1 cellular context compared by ENCODE assay signal in the genomic region with DNA sequence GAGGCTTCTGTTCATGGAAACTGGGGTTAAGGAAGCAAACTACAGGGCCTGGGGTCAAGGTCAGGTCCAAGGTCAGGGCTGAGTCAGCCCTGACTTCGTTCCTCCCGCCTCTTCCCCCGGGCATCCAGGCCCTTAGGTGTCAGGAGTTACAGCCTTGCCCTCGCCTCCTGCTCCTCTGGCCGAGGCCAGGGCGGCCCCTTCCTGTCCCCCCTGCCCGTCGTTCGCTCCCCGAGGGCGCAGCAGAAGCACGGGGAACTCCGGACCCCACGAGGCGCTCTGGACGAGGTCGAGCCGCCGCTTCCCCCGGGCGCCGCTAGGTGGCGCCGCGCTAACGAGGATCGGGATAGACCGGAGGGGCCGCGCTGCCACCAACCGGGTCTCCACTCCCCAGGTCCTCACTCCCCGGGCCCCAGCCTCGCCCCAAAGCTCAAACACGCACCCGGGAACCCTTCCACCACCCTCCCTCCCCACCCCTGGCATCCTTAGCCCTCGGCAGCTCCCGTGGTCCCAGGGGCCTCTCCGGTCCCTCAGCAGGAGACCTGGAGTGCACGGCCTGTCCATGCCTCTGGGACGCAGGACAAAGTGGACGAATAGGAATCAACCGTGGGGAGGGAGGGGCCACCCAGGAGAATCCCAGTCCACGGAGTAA.
TF ChIP-seq lines count a peak whose summit lies in the region.

No MANE protein-coding gene starts in this region.

TF ChIP-seq in K562, 482 proteins besides CTCF, POLR2A, EP300 and RAD21 (continued from another document and continues in another):
- TF ChIP-seq, protein P1, sequence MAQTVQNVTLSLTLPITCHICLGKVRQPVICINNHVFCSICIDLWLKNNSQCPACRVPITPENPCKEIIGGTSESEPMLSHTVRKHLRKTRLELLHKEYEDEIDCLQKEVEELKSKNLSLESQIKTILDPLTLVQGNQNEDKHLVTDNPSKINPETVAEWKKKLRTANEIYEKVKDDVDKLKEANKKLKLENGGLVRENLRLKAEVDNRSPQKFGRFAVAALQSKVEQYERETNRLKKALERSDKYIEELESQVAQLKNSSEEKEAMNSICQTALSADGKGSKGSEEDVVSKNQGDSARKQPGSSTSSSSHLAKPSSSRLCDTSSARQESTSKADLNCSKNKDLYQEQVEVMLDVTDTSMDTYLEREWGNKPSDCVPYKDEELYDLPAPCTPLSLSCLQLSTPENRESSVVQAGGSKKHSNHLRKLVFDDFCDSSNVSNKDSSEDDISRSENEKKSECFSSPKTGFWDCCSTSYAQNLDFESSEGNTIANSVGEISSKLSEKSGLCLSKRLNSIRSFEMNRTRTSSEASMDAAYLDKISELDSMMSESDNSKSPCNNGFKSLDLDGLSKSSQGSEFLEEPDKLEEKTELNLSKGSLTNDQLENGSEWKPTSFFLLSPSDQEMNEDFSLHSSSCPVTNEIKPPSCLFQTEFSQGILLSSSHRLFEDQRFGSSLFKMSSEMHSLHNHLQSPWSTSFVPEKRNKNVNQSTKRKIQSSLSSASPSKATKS (CRISPR knock-in tag; IDR thresholded peaks at IDR 0.05): no peak
- TF ChIP-seq NELFE (IDR thresholded peaks at IDR 0.05; ENCODE audit: insufficient read depth, insufficient read length) (no peak), ZNF12 (CRISPR knock-in tag; IDR thresholded peaks at IDR 0.05) (no peak; the same call in 1 of the 2 replicates), MTA3 (IDR thresholded peaks at IDR 0.05; ENCODE audit: borderline replicate concordance) (peak; percentile 72; the same call in 1 of the 2 replicates), TAF7 (tag; IDR thresholded peaks at IDR 0.05) (no peak), CREBBP (IDR thresholded peaks at IDR 0.05; ENCODE audit: low read depth, low read length) (no peak), NR4A1 (CRISPR knock-in tag; IDR thresholded peaks at IDR 0.05) (no peak), NR4A1 (tag; IDR thresholded peaks at IDR 0.05) (no peak), TRIM24 (IDR thresholded peaks at IDR 0.05) (peak; percentile 46 to 73; a peak in 3 of 4 replicates), TOE1 (IDR thresholded peaks at IDR 0.05; ENCODE audit: borderline replicate concordance) (peak; percentile 62; the same call in 1 of the 2 replicates), TOE1 (CRISPR knock-in tag; IDR thresholded peaks at IDR 0.05; ENCODE audit: borderline replicate concordance, low read depth) (no peak), TEAD4 (IDR thresholded peaks at IDR 0.05; ENCODE audit: low read length) (no peak), TEAD4 (CRISPR knock-in tag; IDR thresholded peaks at IDR 0.05; ENCODE audit: borderline replicate concordance) (no peak), RAD51 (IDR thresholded peaks at IDR 0.05; ENCODE audit: borderline replicate concordance, low read depth) (no peak), RNF2 (IDR thresholded peaks at IDR 0.05) (no peak), CBX3 (IDR thresholded peaks at IDR 0.05; ENCODE audit: borderline replicate concordance in 1 of 2, low read length in 2 of 2) (peak in 1 of 2 experiments; percentile 29; a peak in 1 of 3 replicates), KAT8 (IDR thresholded peaks at IDR 0.05; ENCODE audit: low read depth) (no peak), MECOM (CRISPR knock-in tag; IDR thresholded peaks at IDR 0.05) (no peak), GABPA (tag; conservative IDR thresholded peaks at IDR 0.05; ENCODE audit: low read depth) (peak; percentile 37; the same call in 1 of the 2 replicates), LCOR (CRISPR knock-in tag; IDR thresholded peaks at IDR 0.05) (no peak; the same call in 1 of the 2 replicates), SETDB1 (IDR thresholded peaks at IDR 0.05; ENCODE audit: low read length) (no peak), MXI1 (IDR thresholded peaks at IDR 0.05; ENCODE audit: low read depth, low read length) (no peak)
- TF ChIP-seq, protein P2, sequence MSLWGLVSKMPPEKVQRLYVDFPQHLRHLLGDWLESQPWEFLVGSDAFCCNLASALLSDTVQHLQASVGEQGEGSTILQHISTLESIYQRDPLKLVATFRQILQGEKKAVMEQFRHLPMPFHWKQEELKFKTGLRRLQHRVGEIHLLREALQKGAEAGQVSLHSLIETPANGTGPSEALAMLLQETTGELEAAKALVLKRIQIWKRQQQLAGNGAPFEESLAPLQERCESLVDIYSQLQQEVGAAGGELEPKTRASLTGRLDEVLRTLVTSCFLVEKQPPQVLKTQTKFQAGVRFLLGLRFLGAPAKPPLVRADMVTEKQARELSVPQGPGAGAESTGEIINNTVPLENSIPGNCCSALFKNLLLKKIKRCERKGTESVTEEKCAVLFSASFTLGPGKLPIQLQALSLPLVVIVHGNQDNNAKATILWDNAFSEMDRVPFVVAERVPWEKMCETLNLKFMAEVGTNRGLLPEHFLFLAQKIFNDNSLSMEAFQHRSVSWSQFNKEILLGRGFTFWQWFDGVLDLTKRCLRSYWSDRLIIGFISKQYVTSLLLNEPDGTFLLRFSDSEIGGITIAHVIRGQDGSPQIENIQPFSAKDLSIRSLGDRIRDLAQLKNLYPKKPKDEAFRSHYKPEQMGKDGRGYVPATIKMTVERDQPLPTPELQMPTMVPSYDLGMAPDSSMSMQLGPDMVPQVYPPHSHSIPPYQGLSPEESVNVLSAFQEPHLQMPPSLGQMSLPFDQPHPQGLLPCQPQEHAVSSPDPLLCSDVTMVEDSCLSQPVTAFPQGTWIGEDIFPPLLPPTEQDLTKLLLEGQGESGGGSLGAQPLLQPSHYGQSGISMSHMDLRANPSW (CRISPR knock-in tag; IDR thresholded peaks at IDR 0.05): no peak
- TF ChIP-seq, protein P3, sequence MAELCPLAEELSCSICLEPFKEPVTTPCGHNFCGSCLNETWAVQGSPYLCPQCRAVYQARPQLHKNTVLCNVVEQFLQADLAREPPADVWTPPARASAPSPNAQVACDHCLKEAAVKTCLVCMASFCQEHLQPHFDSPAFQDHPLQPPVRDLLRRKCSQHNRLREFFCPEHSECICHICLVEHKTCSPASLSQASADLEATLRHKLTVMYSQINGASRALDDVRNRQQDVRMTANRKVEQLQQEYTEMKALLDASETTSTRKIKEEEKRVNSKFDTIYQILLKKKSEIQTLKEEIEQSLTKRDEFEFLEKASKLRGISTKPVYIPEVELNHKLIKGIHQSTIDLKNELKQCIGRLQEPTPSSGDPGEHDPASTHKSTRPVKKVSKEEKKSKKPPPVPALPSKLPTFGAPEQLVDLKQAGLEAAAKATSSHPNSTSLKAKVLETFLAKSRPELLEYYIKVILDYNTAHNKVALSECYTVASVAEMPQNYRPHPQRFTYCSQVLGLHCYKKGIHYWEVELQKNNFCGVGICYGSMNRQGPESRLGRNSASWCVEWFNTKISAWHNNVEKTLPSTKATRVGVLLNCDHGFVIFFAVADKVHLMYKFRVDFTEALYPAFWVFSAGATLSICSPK (IDR thresholded peaks at IDR 0.05; ENCODE audit: borderline replicate concordance): no peak
- TF ChIP-seq, protein P4, sequence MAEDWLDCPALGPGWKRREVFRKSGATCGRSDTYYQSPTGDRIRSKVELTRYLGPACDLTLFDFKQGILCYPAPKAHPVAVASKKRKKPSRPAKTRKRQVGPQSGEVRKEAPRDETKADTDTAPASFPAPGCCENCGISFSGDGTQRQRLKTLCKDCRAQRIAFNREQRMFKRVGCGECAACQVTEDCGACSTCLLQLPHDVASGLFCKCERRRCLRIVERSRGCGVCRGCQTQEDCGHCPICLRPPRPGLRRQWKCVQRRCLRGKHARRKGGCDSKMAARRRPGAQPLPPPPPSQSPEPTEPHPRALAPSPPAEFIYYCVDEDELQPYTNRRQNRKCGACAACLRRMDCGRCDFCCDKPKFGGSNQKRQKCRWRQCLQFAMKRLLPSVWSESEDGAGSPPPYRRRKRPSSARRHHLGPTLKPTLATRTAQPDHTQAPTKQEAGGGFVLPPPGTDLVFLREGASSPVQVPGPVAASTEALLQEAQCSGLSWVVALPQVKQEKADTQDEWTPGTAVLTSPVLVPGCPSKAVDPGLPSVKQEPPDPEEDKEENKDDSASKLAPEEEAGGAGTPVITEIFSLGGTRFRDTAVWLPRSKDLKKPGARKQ (CRISPR knock-in tag; IDR thresholded peaks at IDR 0.05): no peak
- TF ChIP-seq, protein P5, sequence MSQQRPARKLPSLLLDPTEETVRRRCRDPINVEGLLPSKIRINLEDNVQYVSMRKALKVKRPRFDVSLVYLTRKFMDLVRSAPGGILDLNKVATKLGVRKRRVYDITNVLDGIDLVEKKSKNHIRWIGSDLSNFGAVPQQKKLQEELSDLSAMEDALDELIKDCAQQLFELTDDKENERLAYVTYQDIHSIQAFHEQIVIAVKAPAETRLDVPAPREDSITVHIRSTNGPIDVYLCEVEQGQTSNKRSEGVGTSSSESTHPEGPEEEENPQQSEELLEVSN (IDR thresholded peaks at IDR 0.05; ENCODE audit: borderline replicate concordance in 1 of 2, extremely low read depth in 1 of 2, insufficient read depth in 1 of 2, insufficient read length in 1 of 2, low read depth in 1 of 2, low read length in 1 of 2, poor library complexity in 1 of 2, severe bottlenecking in 1 of 2): peak; percentile 64 to 88
- TF ChIP-seq, protein P6, sequence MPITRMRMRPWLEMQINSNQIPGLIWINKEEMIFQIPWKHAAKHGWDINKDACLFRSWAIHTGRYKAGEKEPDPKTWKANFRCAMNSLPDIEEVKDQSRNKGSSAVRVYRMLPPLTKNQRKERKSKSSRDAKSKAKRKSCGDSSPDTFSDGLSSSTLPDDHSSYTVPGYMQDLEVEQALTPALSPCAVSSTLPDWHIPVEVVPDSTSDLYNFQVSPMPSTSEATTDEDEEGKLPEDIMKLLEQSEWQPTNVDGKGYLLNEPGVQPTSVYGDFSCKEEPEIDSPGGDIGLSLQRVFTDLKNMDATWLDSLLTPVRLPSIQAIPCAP (CRISPR knock-in tag; IDR thresholded peaks at IDR 0.05; ENCODE audit: borderline replicate concordance): no peak
- TF ChIP-seq, protein P7, sequence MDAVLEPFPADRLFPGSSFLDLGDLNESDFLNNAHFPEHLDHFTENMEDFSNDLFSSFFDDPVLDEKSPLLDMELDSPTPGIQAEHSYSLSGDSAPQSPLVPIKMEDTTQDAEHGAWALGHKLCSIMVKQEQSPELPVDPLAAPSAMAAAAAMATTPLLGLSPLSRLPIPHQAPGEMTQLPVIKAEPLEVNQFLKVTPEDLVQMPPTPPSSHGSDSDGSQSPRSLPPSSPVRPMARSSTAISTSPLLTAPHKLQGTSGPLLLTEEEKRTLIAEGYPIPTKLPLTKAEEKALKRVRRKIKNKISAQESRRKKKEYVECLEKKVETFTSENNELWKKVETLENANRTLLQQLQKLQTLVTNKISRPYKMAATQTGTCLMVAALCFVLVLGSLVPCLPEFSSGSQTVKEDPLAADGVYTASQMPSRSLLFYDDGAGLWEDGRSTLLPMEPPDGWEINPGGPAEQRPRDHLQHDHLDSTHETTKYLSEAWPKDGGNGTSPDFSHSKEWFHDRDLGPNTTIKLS (IDR thresholded peaks at IDR 0.05; ENCODE audit: borderline replicate concordance, low read depth): no peak
- TF ChIP-seq, protein P8, sequence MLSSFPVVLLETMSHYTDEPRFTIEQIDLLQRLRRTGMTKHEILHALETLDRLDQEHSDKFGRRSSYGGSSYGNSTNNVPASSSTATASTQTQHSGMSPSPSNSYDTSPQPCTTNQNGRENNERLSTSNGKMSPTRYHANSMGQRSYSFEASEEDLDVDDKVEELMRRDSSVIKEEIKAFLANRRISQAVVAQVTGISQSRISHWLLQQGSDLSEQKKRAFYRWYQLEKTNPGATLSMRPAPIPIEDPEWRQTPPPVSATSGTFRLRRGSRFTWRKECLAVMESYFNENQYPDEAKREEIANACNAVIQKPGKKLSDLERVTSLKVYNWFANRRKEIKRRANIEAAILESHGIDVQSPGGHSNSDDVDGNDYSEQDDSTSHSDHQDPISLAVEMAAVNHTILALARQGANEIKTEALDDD (IDR thresholded peaks at IDR 0.05): no peak
- TF ChIP-seq, protein P9, sequence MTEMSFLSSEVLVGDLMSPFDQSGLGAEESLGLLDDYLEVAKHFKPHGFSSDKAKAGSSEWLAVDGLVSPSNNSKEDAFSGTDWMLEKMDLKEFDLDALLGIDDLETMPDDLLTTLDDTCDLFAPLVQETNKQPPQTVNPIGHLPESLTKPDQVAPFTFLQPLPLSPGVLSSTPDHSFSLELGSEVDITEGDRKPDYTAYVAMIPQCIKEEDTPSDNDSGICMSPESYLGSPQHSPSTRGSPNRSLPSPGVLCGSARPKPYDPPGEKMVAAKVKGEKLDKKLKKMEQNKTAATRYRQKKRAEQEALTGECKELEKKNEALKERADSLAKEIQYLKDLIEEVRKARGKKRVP (CRISPR knock-in tag; IDR thresholded peaks at IDR 0.05): no peak
- TF ChIP-seq, protein P10, sequence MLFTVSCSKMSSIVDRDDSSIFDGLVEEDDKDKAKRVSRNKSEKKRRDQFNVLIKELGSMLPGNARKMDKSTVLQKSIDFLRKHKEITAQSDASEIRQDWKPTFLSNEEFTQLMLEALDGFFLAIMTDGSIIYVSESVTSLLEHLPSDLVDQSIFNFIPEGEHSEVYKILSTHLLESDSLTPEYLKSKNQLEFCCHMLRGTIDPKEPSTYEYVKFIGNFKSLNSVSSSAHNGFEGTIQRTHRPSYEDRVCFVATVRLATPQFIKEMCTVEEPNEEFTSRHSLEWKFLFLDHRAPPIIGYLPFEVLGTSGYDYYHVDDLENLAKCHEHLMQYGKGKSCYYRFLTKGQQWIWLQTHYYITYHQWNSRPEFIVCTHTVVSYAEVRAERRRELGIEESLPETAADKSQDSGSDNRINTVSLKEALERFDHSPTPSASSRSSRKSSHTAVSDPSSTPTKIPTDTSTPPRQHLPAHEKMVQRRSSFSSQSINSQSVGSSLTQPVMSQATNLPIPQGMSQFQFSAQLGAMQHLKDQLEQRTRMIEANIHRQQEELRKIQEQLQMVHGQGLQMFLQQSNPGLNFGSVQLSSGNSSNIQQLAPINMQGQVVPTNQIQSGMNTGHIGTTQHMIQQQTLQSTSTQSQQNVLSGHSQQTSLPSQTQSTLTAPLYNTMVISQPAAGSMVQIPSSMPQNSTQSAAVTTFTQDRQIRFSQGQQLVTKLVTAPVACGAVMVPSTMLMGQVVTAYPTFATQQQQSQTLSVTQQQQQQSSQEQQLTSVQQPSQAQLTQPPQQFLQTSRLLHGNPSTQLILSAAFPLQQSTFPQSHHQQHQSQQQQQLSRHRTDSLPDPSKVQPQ (CRISPR knock-in tag; IDR thresholded peaks at IDR 0.05; ENCODE audit: borderline replicate concordance): no peak
- TF ChIP-seq, protein P11, sequence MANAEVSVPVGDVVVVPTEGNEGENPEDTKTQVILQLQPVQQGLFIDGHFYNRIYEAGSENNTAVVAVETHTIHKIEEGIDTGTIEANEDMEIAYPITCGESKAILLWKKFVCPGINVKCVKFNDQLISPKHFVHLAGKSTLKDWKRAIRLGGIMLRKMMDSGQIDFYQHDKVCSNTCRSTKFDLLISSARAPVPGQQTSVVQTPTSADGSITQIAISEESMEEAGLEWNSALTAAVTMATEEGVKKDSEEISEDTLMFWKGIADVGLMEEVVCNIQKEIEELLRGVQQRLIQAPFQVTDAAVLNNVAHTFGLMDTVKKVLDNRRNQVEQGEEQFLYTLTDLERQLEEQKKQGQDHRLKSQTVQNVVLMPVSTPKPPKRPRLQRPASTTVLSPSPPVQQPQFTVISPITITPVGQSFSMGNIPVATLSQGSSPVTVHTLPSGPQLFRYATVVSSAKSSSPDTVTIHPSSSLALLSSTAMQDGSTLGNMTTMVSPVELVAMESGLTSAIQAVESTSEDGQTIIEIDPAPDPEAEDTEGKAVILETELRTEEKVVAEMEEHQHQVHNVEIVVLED (CRISPR knock-in tag; IDR thresholded peaks at IDR 0.05): no peak
- TF ChIP-seq, protein P12, sequence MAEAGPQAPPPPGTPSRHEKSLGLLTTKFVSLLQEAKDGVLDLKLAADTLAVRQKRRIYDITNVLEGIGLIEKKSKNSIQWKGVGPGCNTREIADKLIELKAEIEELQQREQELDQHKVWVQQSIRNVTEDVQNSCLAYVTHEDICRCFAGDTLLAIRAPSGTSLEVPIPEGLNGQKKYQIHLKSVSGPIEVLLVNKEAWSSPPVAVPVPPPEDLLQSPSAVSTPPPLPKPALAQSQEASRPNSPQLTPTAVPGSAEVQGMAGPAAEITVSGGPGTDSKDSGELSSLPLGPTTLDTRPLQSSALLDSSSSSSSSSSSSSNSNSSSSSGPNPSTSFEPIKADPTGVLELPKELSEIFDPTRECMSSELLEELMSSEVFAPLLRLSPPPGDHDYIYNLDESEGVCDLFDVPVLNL (CRISPR knock-in tag; IDR thresholded peaks at IDR 0.05; ENCODE audit: low read depth): no peak
